Comparison of ENCODE assay signal across 8 cellular contexts in genomic region chr11:96390403-96390830, GRCh38.
DNase-seq lines count a peak whose midpoint lies in the region; ATAC-seq and TF ChIP-seq lines count a peak whose summit lies in the region.

No MANE protein-coding gene starts in this region.

- H3K36me3 ChIP-seq in SK-N-MC (ENCODE audit: insufficient read depth, low read length) (no peaks in the 10 kb centered on the region), neutrophil (no peaks in the 10 kb centered on the region)

- H3K27ac ChIP-seq in SK-N-MC (no peak overlapping the region), neutrophil (peak overlapping the region; percentile 85)

- DNase-seq in SK-N-MC (ENCODE audit: low read depth, low spot score) (no peak), fibroblast of gingiva (ENCODE audit: low read depth) (peak; percentile 8), CD1c-positive myeloid dendritic cell (ENCODE audit: extremely low spot score) (no peak), NCI-H1417 treated with DMSO at 0.1 percent for 48 hours (lab: John Stamatoyannopoulos, UW) (no peak), HuH-7 (ENCODE audit: low spot score) (no peak)
- DNase-seq in stimulated activated CD4-positive, alpha-beta T cell treated with anti-CD3 and anti-CD28 coated beads, Interleukin-2, amount 100 ng/mL, for 48 hours, result no peak

- ATAC-seq in GM21381 (IDR thresholded peaks at IDR 0.05; ENCODE audit: unreplicated experiment), result peak; percentile 0

- no peaks in the 10 kb centered on the region for H3K9me3 ChIP-seq in SK-N-MC (ENCODE audit: low read depth, low read length)
- H3K9me3 ChIP-seq in neutrophil, result no peaks in the 10 kb centered on the region

- peak overlapping the region; percentile 83 for H3K9ac ChIP-seq in SK-N-MC (ENCODE audit: insufficient read length)

- H3K4me1 ChIP-seq in neutrophil (ENCODE audit: control insufficient read depth in 1 of 2, insufficient read depth in 1 of 2, low read depth in 1 of 2, low read length in 1 of 2), result peaks cover 18 to 21% of the 10 kb centered on the region in 2 experiments

- no peaks in the 10 kb centered on the region for H3K27me3 ChIP-seq in neutrophil

- TF ChIP-seq CTCF in neutrophil (IDR thresholded peaks at IDR 0.05), result no peak

- H3K4me3 ChIP-seq in SK-N-MC (peak overlapping the region; percentile 92), neutrophil (ENCODE audit: low read depth in 1 of 2, low read length in 1 of 2) (peak overlapping the region; percentile 87)
